In genomic region chr10:58153751-58154150, GRCh38 we compare ENCODE assay signal across 7 cellular contexts.
"Had no signal": no experiment of that assay in that cellular context is flagged by ENCODE, and none has a peak within 500 bp of the region (broad histone marks: within the 10 kb centered on the region; RNA-seq: fewer than 3 reads in every experiment).

No MANE protein-coding gene starts in this region.

- DNase-seq: GOT3, H9, HCEC 1CT, IMR-90 had no signal

- FAIRE-seq: HTR-8/SVneo, K562 had no signal

- H3K27ac ChIP-seq: GM23248 had no signal

- H3K4me3 ChIP-seq: GM23248, K562 had no signal

- H2AFZ ChIP-seq: GM23248 had no signal

- H3K9ac ChIP-seq: GM23248 had no signal
